21 cellular contexts compared by ENCODE assay signal in genomic region chr2:43887176-43887575, GRCh38. TPM values are rescaled to one million over a fixed set of nuclear protein-coding genes. Genes with fewer than 3 reads are reported as not detected.
DNase-seq lines count a peak whose midpoint lies in the region; ATAC-seq and TF ChIP-seq lines count a peak whose summit lies in the region.
"Had no signal": no experiment of that assay in that cellular context is flagged by ENCODE, and none has a peak within 500 bp of the region (broad histone marks: within the 10 kb centered on the region; RNA-seq: fewer than 3 reads in every experiment).

No MANE protein-coding gene starts in this region.

- H3K27me3 Mint-ChIP-seq in MCF 10A (ENCODE audit: insufficient read depth, unreplicated experiment), result no peaks in the 10 kb centered on the region
- no peaks in the 10 kb centered on the region for H3K27me3 Mint-ChIP-seq in activated T-helper 17 cell treated with anti-CD3 and anti-CD28 coated beads, Interleukin-2, amount 50 U/mL, for 72 hours

- H3K27ac Mint-ChIP-seq in MCF 10A (ENCODE audit: low read depth, unreplicated experiment), result no peak overlapping the region
- peak overlapping the region; percentile 11 for H3K27ac Mint-ChIP-seq in activated T-helper 17 cell treated with anti-CD3 and anti-CD28 coated beads, Interleukin-2, amount 50 U/mL, for 72 hours
- H3K27ac Mint-ChIP-seq: GM23338 had no signal

- no peak overlapping the region for H4K5ac ChIP-seq in mesendoderm (ENCODE audit: low read length)

- H4K20me1 ChIP-seq in mammary epithelial cell (ENCODE audit: insufficient read depth, low read length), result no peaks in the 10 kb centered on the region

- no peak for ATAC-seq in activated T-helper 17 cell treated with anti-CD3 and anti-CD28 coated beads, Interleukin-2, amount 50 U/mL, for 72 hours (replicated peaks)
- peak; percentile 6 for ATAC-seq in left lobe of liver
- ATAC-seq: GM23338, HCT116 had no signal

- no peaks in the 10 kb centered on the region for H3K27me3 ChIP-seq in mammary epithelial cell (ENCODE audit: insufficient read depth, low read length)
- H3K27me3 ChIP-seq in mesendoderm (ENCODE audit: insufficient read depth, low read length, poor library complexity), result no peaks in the 10 kb centered on the region

- BruUV-seq in MCF 10A (replicated peaks; lab: Mats Ljungman, UMichigan), result no TSS peak
- BruUV-seq in mammary epithelial cell (replicated peaks; lab: Mats Ljungman, UMichigan), result no TSS peak

- H3K4me3 Mint-ChIP-seq in MCF 10A (ENCODE audit: unreplicated experiment), result no peak overlapping the region
- H3K4me3 Mint-ChIP-seq in activated T-helper 17 cell treated with anti-CD3 and anti-CD28 coated beads, Interleukin-2, amount 50 U/mL, for 72 hours, result no peak overlapping the region
- H3K4me3 Mint-ChIP-seq: CD14-positive monocyte, GM23338 had no signal

- no peak overlapping the region for H2AFZ ChIP-seq in mammary epithelial cell (ENCODE audit: low read depth, low read length)
- H2AFZ ChIP-seq: GM23338 had no signal

- H3K36me3 ChIP-seq in mammary epithelial cell (ENCODE audit: insufficient read depth, low read length) (peaks cover 42% of the 10 kb centered on the region), mesendoderm (ENCODE audit: control insufficient read depth, insufficient read depth, low read length) (peaks cover 5% of the 10 kb centered on the region)

- H3K4me2 ChIP-seq in mammary epithelial cell (ENCODE audit: insufficient read depth, low read depth, low read length) (no peak overlapping the region), mesendoderm (ENCODE audit: low read length) (no peak overlapping the region)
- H3K4me2 ChIP-seq: GM23338, SK-N-SH had no signal

- H2AK5ac ChIP-seq in mesendoderm (ENCODE audit: low read length), result no peak overlapping the region

- intact Hi-C loops in MCF 10A (cut with micrococcal nuclease), result no loop called here
- intact Hi-C loops in mammary epithelial cell (cut with micrococcal nuclease), result no loop called here

- no peak overlapping the region for H3K4ac ChIP-seq in mesendoderm (ENCODE audit: low read depth, low read length)

- POLR2A ChIA-PET in MCF 10A (lab: Yijun Ruan, JAX), result interaction anchor here (1.0 kb wide), 1 partner anchor 12 kb away, joined by 3 read pairs; no protein-coding TSS in a partner anchor

- no peak overlapping the region for H2BK120ac ChIP-seq in mesendoderm (ENCODE audit: low read depth, low read length)

- H3K9me3 Mint-ChIP-seq in MCF 10A (ENCODE audit: unreplicated experiment), result no peaks in the 10 kb centered on the region
- no peaks in the 10 kb centered on the region for H3K9me3 Mint-ChIP-seq in activated T-helper 17 cell treated with anti-CD3 and anti-CD28 coated beads, Interleukin-2, amount 50 U/mL, for 72 hours
- H3K9me3 Mint-ChIP-seq: GM23338 had no signal

- no peak overlapping the region for H3K4me3 ChIP-seq in mammary epithelial cell (replicated peaks in 1 of 3; ENCODE audit: insufficient read depth in 1 of 3, low read depth in 2 of 3, low read length in 3 of 3)
- no peak overlapping the region for H3K4me3 ChIP-seq in mesendoderm (ENCODE audit: low read length)
- H3K4me3 ChIP-seq: GM12878, GM23338 had no signal

- in situ Hi-C loops in mammary epithelial cell (cut with MboI; ENCODE audit: low sequenced_read_pairs in 2 of 2), result no loop called here

- 96% methylated on average over 7 of the region's 7 CpGs for WGBS in mammary epithelial cell (ENCODE audit: low coverage, missing lambda C conversion rate)
- no CpG with 5 or more reads among the region's 7 CpGs for WGBS in mesendoderm (ENCODE audit: extremely low coverage, insufficient coverage, low lambda C conversion rate)

- no peaks in the 10 kb centered on the region for H3K4me1 ChIP-seq in mammary epithelial cell (ENCODE audit: insufficient read depth, low read length)
- no peaks in the 10 kb centered on the region for H3K4me1 ChIP-seq in mesendoderm (ENCODE audit: control insufficient read depth, low read depth, low read length)

- H3K79me1 ChIP-seq in mesendoderm (ENCODE audit: low read length), result no peaks in the 10 kb centered on the region

- no peaks in the 10 kb centered on the region for H3K9me3 ChIP-seq in mammary epithelial cell (replicated peaks; ENCODE audit: insufficient read depth, low read length)
- H3K9me3 ChIP-seq: SK-N-SH had no signal

- H3K56ac ChIP-seq in mesendoderm (ENCODE audit: low read length), result no peak overlapping the region

- H3K9ac ChIP-seq in mammary epithelial cell (ENCODE audit: insufficient read depth, low read length) (no peak overlapping the region), mesendoderm (ENCODE audit: low read length) (no peak overlapping the region)
- H3K9ac ChIP-seq: SK-N-SH had no signal

- TF ChIP-seq CTCF in MCF 10A (IDR thresholded peaks at IDR 0.05; ENCODE audit: unreplicated experiment), result no peak
- TF ChIP-seq CTCF in mammary epithelial cell (conservative IDR thresholded peaks at IDR 0.05 in 1 of 2, IDR thresholded peaks at IDR 0.05 in 1 of 2; ENCODE audit: extremely low read depth in 1 of 2, insufficient read depth in 1 of 2, low read depth in 1 of 2, low read length in 2 of 2), result no peak

- H3K4me1 Mint-ChIP-seq in MCF 10A (ENCODE audit: insufficient read depth, unreplicated experiment), result peaks cover 2% of the 10 kb centered on the region
- H3K4me1 Mint-ChIP-seq in activated T-helper 17 cell treated with anti-CD3 and anti-CD28 coated beads, Interleukin-2, amount 50 U/mL, for 72 hours, result no peaks in the 10 kb centered on the region
- H3K4me1 Mint-ChIP-seq: CD14-positive monocyte had no signal

- H2BK15ac ChIP-seq in mesendoderm (replicated peaks; ENCODE audit: low read depth), result no peak overlapping the region

- CTCF ChIA-PET in MCF 10A (lab: Yijun Ruan, JAX), result interaction anchor here (1.5 kb wide), 1 partner anchor 10 kb away, joined by 3 read pairs; no protein-coding TSS in a partner anchor
- CTCF ChIA-PET in mammary epithelial cell (lab: Charles Lee; ENCODE audit: low non-redundant PET), result no interaction called here

- H3K27ac ChIP-seq in mammary epithelial cell (ENCODE audit: insufficient read depth, low read depth, low read length) (no peak overlapping the region), mesendoderm (ENCODE audit: low read depth, low read length) (no peak overlapping the region)

- H3K18ac ChIP-seq in mesendoderm (ENCODE audit: low read length), result no peak overlapping the region

- H3K36me3 Mint-ChIP-seq in MCF 10A (ENCODE audit: insufficient read depth, unreplicated experiment), result peaks cover 87% of the 10 kb centered on the region
- peaks cover 63% of the 10 kb centered on the region for H3K36me3 Mint-ChIP-seq in activated T-helper 17 cell treated with anti-CD3 and anti-CD28 coated beads, Interleukin-2, amount 50 U/mL, for 72 hours (ENCODE audit: low read depth)

- peak; percentile 11 for DNase-seq in NCI-H1694 treated with DMSO at 0.1 percent for 48 hours (lab: John Stamatoyannopoulos, UW)
- DNase-seq in NCI-H1694 (lab: John Stamatoyannopoulos, UW), result no peak
- peak; percentile 16 for DNase-seq in MCF 10A (ENCODE audit: unreplicated experiment)
- no peak for DNase-seq in mammary epithelial cell
- DNase-seq in left lobe of liver (ENCODE audit: low spot score), result no peak
- no peak for DNase-seq in mesendoderm
- DNase-seq in NCI-H128 (lab: John Stamatoyannopoulos, UW; ENCODE audit: unreplicated experiment), result no peak
- DNase-seq: 8988T; MV-4-11; NCI-H1417 treated with DMSO at 0.1 percent for 48 hours; NCI-H2029; NCI-H526 treated with DMSO at 0.1 percent for 48 hours; NK-92 treated with Interleukin-12 subunit alpha and Interleukin-12 subunit beta, amount 100 ng/mL, for 24 hours; Right ventricle myocardium superior; SK-N-SH had no signal

- no peak overlapping the region for H3K23ac ChIP-seq in mesendoderm (ENCODE audit: low read length)

- dilution Hi-C loops in mammary epithelial cell (cut with HindIII; ENCODE audit: low sequenced_read_pairs), result no loop called here

- no peaks in the 10 kb centered on the region for H3K79me2 ChIP-seq in mammary epithelial cell (ENCODE audit: insufficient read depth, low read length)
- no peaks in the 10 kb centered on the region for H3K79me2 ChIP-seq in mesendoderm (ENCODE audit: control insufficient read depth, insufficient read depth, low read length)

- H4K8ac ChIP-seq in mesendoderm (ENCODE audit: low read depth, low read length), result no peak overlapping the region

- no peak overlapping the region for H2BK5ac ChIP-seq in mesendoderm (ENCODE audit: low read length)

RNA-seq across cellular contexts. Expression of gene ABCG8, which starts 48.4 kb away (rescaled TPM):
- not detected in 2 replicates for total RNA-seq in MCF 10A (2022)
- not detected for total RNA-seq in mammary epithelial cell
- not detected for polyA plus RNA-seq in mammary epithelial cell
- polyA minus RNA-seq in mammary epithelial cell, result not detected
- total RNA-seq in activated T-helper 17 cell treated with anti-CD3 and anti-CD28 coated beads, Interleukin-2, amount 50 U/mL, for 72 hours, result not detected
- 121 TPM for total RNA-seq in left lobe of liver
- polyA plus RNA-seq in mesendoderm (2013, experiment 1 of 2), result not detected
- polyA plus RNA-seq in mesendoderm (2013, experiment 2 of 2), result 0.03 TPM
- total RNA-seq: GM12878 had no signal
- polyA plus RNA-seq: AG04450, CD14-positive monocyte, GM12878, SK-N-SH had no signal

RNA-seq across cellular contexts. Expression of gene ABCG5, which starts 48.5 kb away (rescaled TPM):
- total RNA-seq in MCF 10A (2022) (not detected in 2 replicates), mammary epithelial cell (not detected), left lobe of liver (57.0 TPM)
- polyA plus RNA-seq in mammary epithelial cell, result not detected
- not detected for polyA minus RNA-seq in mammary epithelial cell
- total RNA-seq in activated T-helper 17 cell treated with anti-CD3 and anti-CD28 coated beads, Interleukin-2, amount 50 U/mL, for 72 hours, result not detected
- polyA plus RNA-seq in mesendoderm (2013, experiment 1 of 2), result not detected
- polyA plus RNA-seq in mesendoderm (2013, experiment 2 of 2), result not detected
- total RNA-seq: GM12878, GM23338, Right ventricle myocardium superior had no signal
- polyA plus RNA-seq: AG04450, CD14-positive monocyte, GM12878, SK-N-SH had no signal

Comparison
In these comparisons a context has a peak if more than half of its experiments do, and no peak if none do; other contexts are left out.
1. DNase-seq: peak in NCI-H1694 treated with DMSO at 0.1 percent for 48 hours (single experiment) and MCF 10A (single experiment); none in NCI-H1694 (single experiment), mammary epithelial cell (single experiment), left lobe of liver (single experiment), mesendoderm (single experiment) and NCI-H128 (single experiment).
2. RNA of gene ABCG8, which starts 48.4 kb away (total RNA-seq): 121 TPM in left lobe of liver (single experiment); not detected in MCF 10A, not detected in mammary epithelial cell and not detected in activated T-helper 17 cell treated with anti-CD3 and anti-CD28 coated beads, Interleukin-2, amount 50 U/mL, for 72 hours; every median in the first group is over 100 times any median in the second.
3. RNA of gene ABCG5, which starts 48.5 kb away (total RNA-seq): 57.0 TPM in left lobe of liver (single experiment); not detected in MCF 10A, not detected in mammary epithelial cell and not detected in activated T-helper 17 cell treated with anti-CD3 and anti-CD28 coated beads, Interleukin-2, amount 50 U/mL, for 72 hours; every median in the first group is over 10 times any median in the second.